Comparison of ENCODE assay signal across 34 cellular contexts in the genomic region with DNA sequence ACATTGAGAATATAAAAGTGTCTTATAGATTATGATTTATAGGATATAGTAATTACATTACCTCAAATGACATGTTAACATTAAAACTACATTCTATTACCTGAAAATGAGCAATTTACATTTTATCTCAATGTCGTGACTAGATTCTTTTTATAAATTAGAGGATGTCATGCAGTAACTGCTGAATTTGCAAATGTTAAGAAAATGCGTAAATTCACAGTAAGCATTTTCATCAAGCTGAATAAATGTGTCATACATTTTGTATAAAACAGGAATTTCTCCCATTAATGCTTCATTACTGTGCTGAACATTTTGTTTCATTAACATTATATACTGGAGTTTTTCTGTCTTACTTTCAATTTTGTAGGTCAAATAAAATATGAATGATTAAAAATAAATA.
"Had no signal": no experiment of that assay in that cellular context is flagged by ENCODE, and none has a peak within 500 bp of the region (broad histone marks: within the 10 kb centered on the region; RNA-seq: fewer than 3 reads in every experiment).

No MANE protein-coding gene starts in this region.

- H3K36me3 ChIP-seq: adrenal gland, ascending aorta, brain microvascular endothelial cell, breast epithelium, cardiac muscle cell had no signal

- ATAC-seq: activated naive CD4-positive, alpha-beta T cell treated with anti-CD3 and anti-CD28 coated beads, Interleukin-2, amount 50 U/mL, for 72 hours; activated naive CD8-positive, alpha-beta T cell treated with anti-CD3 and anti-CD28 coated beads, Interleukin-2, amount 50 U/mL, for 24 hours; activated T-cell treated with anti-CD3 and anti-CD28 coated beads, Interleukin-2, amount 50 U/mL, for 4 hours; activated T-cell treated with anti-CD3 and anti-CD28 coated beads, Interleukin-2, amount 50 U/mL, for 72 hours; activated T-helper 17 cell treated with anti-CD3 and anti-CD28 coated beads, Interleukin-2, amount 50 U/mL, for 72 hours; body of pancreas had no signal

- H3K27me3 ChIP-seq: adrenal gland, ascending aorta, body of pancreas, brain microvascular endothelial cell, breast epithelium, cardiac muscle cell had no signal

- H3K4me3 ChIP-seq: adrenal gland, ascending aorta, body of pancreas, breast epithelium, cardiac muscle cell had no signal

- DNase-seq: activated effector memory CD4-positive, alpha-beta T cell treated with anti-CD3 and anti-CD28 coated beads, Interleukin-2, amount 50 U/mL, for 16 hours; activated effector memory CD4-positive, alpha-beta T cell treated with Interleukin-2 at 50 U/mL for 16 hours; activated gamma-delta T cell; activated gamma-delta T cell treated with Interleukin-2 at 50 U/mL for 16 hours; activated naive CD4-positive, alpha-beta T cell; activated naive CD4-positive, alpha-beta T cell treated with anti-CD3 and anti-CD28 coated beads for 36 hours; activated naive CD4-positive, alpha-beta T cell treated with anti-CD3 and anti-CD28 coated beads, Interleukin-2, amount 10 ng/mL, durations not matched to agents 7 days and 5 days; activated naive CD4-positive, alpha-beta T cell treated with anti-CD3 and anti-CD28 coated beads, Interleukin-2, amount 50 U/mL, for 16 hours; activated naive CD4-positive, alpha-beta T cell treated with Interleukin-2 at 50 U/mL for 16 hours; activated naive CD8-positive, alpha-beta T cell treated with anti-CD3 and anti-CD28 coated beads for 36 hours; activated naive CD8-positive, alpha-beta T cell treated with anti-CD3 and anti-CD28 coated beads, Interleukin-2, amount 10 ng/mL, durations not matched to agents 7 days and 5 days; activated naive CD8-positive, alpha-beta T cell treated with anti-CD3 and anti-CD28 coated beads, Interleukin-2, amount 50 U/mL, for 24 hours; activated T-cell treated with anti-CD3 and anti-CD28 coated beads, Interleukin-2, amount 50 U/mL, for 1 hour; activated T-cell treated with anti-CD3 and anti-CD28 coated beads, Interleukin-2, amount 50 U/mL, for 24 hours; activated T-cell treated with anti-CD3 and anti-CD28 coated beads, Interleukin-2, amount 50 U/mL, for 4 hours; activated T-cell treated with anti-CD3 and anti-CD28 coated beads, Interleukin-2, amount 50 U/mL, for 48 hours; activated T-cell treated with anti-CD3 and anti-CD28 coated beads, Interleukin-2, amount 50 U/mL, for 72 hours; adrenal gland; amniotic stem cell; amygdala; anterior cingulate cortex; aorta; body of pancreas; brain microvascular endothelial cell; caudate nucleus; central memory CD4-positive, alpha-beta T cell; cerebellar nuclear complex had no signal

- H3K27ac ChIP-seq: adrenal gland, ascending aorta, body of pancreas, brain microvascular endothelial cell, breast epithelium, cardiac muscle cell had no signal

- H3K4me1 ChIP-seq: adrenal gland, ascending aorta, body of pancreas, breast epithelium had no signal

- FAIRE-seq: astrocyte, bronchial epithelial cell had no signal

- H3K9me3 ChIP-seq: adrenal gland, ascending aorta, body of pancreas, breast epithelium had no signal
